Comparison of ENCODE assay signal across 20 cellular contexts in the genomic region with DNA sequence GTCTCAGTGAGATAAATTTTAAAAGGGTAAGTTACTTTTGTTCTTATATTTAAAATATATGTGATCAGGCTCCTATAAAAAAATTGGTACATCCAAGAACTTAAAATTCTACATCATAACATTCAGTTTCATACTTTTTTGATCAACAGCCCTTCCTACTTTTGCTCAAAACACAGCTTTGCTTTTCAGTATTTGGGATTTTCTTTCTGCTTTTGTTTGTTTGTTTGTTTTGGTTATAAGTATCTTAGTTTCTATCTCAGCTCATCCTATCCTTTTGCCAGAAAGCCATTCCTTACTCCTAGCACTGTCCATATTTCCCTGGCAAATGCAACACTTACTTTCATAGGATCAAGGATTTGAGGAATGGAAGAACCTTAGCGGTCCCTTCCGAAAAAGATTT. TPM values are rescaled to one million over a fixed set of nuclear protein-coding genes. Genes with fewer than 3 reads are reported as not detected.
DNase-seq lines count a peak whose midpoint lies in the region; ATAC-seq, FAIRE-seq and TF ChIP-seq lines count a peak whose summit lies in the region.
"Had no signal": no experiment of that assay in that cellular context is flagged by ENCODE, and none has a peak within 500 bp of the region (broad histone marks: within the 10 kb centered on the region; RNA-seq: fewer than 3 reads in every experiment).

No MANE protein-coding gene starts in this region.

- H3K36me3 ChIP-seq in PC-9 (ENCODE audit: low read depth) (peaks cover 31% of the 10 kb centered on the region), sigmoid colon (no peaks in the 10 kb centered on the region)

- H3K4me2 ChIP-seq in A549 (peak overlapping the region; percentile 89), PC-9 (peak overlapping the region; percentile 96; the same call in 1 of the 2 replicates)

- TF ChIP-seq CTCF in A549 (IDR thresholded peaks at IDR 0.05) (no peak), PC-9 (conservative IDR thresholded peaks at IDR 0.05) (no peak), chondrocyte (IDR thresholded peaks at IDR 0.05) (no peak), sigmoid colon (IDR thresholded peaks at IDR 0.05) (no peak)

- H3K36me3 Mint-ChIP-seq in chondrocyte (ENCODE audit: low read depth) = peaks cover 3% of the 10 kb centered on the region

- no TSS peak for BruUV-seq in PC-9 (replicated peaks; lab: Mats Ljungman, UMichigan)

- peaks cover 47% of the 10 kb centered on the region for H3K79me2 ChIP-seq in PC-9 (ENCODE audit: low read depth)

- no peak for TF ChIP-seq EP300 in A549 (IDR thresholded peaks at IDR 0.05)
- TF ChIP-seq EP300 in sigmoid colon (IDR thresholded peaks at IDR 0.05) = no peak

- peaks cover 6% of the 10 kb centered on the region for H3F3A ChIP-seq in PC-9 (ENCODE audit: insufficient read depth, low read depth)

- POLR2A ChIA-PET in A549 (lab: Yijun Ruan, JAX) = interaction anchor here (0.8 to 11.0 kb wide), 13 partner anchors 10 to 1084 kb away, joined by 3 to 156 read pairs (median 4); no protein-coding TSS in a partner anchor
- POLR2A ChIA-PET in PC-9 (lab: Charles Lee; ENCODE audit: unreplicated experiment) = interaction anchor here (0.7 kb wide), 1 partner anchor 631 kb away, joined by 4 read pairs; no protein-coding TSS in a partner anchor

- intact Hi-C loops in PC-9 (cut with micrococcal nuclease; ENCODE audit: unreplicated experiment) (loop anchor here (5.0 kb wide), 2 partner anchors 807 to 1082 kb away; partner anchors contain the start of genes SCAF11 and SLC38A1), sigmoid colon (cut with DNase I) (no loop called here)

- ATAC-seq in A549 = peak in 1 of 2 experiments; percentile 0; a peak in 2 of 6 replicates
- no peak for ATAC-seq in HG03460 (IDR thresholded peaks at IDR 0.05; ENCODE audit: unreplicated experiment)
- no peak for ATAC-seq in stimulated activated naive CD8-positive, alpha-beta T cell treated with anti-CD3 and anti-CD28 coated beads, Interleukin-15, amount 100 ng/mL, for 72 hours
- ATAC-seq: GM12878, HCT116 had no signal

- no peak overlapping the region for H3K4me3 Mint-ChIP-seq in chondrocyte (ENCODE audit: unreplicated experiment)
- no peak overlapping the region for H3K4me3 Mint-ChIP-seq in stimulated activated naive CD8-positive, alpha-beta T cell treated with anti-CD3 and anti-CD28 coated beads, Interleukin-15, amount 100 ng/mL, for 72 hours
- H3K4me3 Mint-ChIP-seq: CD4-positive, alpha-beta memory T cell; H9 had no signal

- H3K27me3 ChIP-seq in PC-9 (ENCODE audit: insufficient read depth, low read depth) = no peaks in the 10 kb centered on the region
- no peaks in the 10 kb centered on the region for H3K27me3 ChIP-seq in sigmoid colon

- no peaks in the 10 kb centered on the region for H3K9me3 ChIP-seq in A549
- peaks cover 3% of the 10 kb centered on the region; the same call in 1 of the 2 replicates for H3K9me3 ChIP-seq in PC-9 (ENCODE audit: insufficient read depth, low read depth)
- H3K9me3 ChIP-seq in sigmoid colon = no peaks in the 10 kb centered on the region

- no peaks in the 10 kb centered on the region for H3K9me2 ChIP-seq in PC-9 (ENCODE audit: insufficient read depth)

- H4K20me1 ChIP-seq in PC-9 (ENCODE audit: insufficient read depth) = no peaks in the 10 kb centered on the region

- H3K27ac Mint-ChIP-seq in chondrocyte (ENCODE audit: unreplicated experiment) = peak overlapping the region; percentile 34
- no peak overlapping the region for H3K27ac Mint-ChIP-seq in stimulated activated naive CD8-positive, alpha-beta T cell treated with anti-CD3 and anti-CD28 coated beads, Interleukin-15, amount 100 ng/mL, for 72 hours
- H3K27ac Mint-ChIP-seq: H9 had no signal

- FAIRE-seq in A549 (lab: Jason Lieb, UNC) = no peak
- FAIRE-seq: GM12878, GM19239 had no signal

- no peak for DNase-seq in A549 (ENCODE audit: low read depth in 1 of 2, low spot score in 1 of 2)
- DNase-seq in PC-9 = no peak
- no peak for DNase-seq in chondrocyte (ENCODE audit: low spot score)
- DNase-seq in sigmoid colon = no peak
- no peak for DNase-seq in stimulated activated naive CD8-positive, alpha-beta T cell treated with anti-CD3 and anti-CD28 coated beads, Interleukin-15, amount 100 ng/mL, for 72 hours
- DNase-seq in OCI-M2 (lab: John Stamatoyannopoulos, UW; ENCODE audit: unreplicated experiment) = no peak
- DNase-seq: 8988T; C1 segment of cervical spinal cord; CD4-positive, alpha-beta memory T cell; COR-L47; DMS153; DMS79; EL; GDM1; GM23248; H9 had no signal

- H3K27ac ChIP-seq in A549 = peak overlapping the region; percentile 88 to 97
- no peak overlapping the region for H3K27ac ChIP-seq in PC-9
- H3K27ac ChIP-seq in sigmoid colon = peak overlapping the region in 3 of 4 donors; percentile 96 to 99 (median 97)
- H3K27ac ChIP-seq: GM23248 had no signal

- TF ChIP-seq POLR2A in A549 (IDR thresholded peaks at IDR 0.05; ENCODE audit: low read length) = no peak
- no peak for TF ChIP-seq POLR2A in sigmoid colon (IDR thresholded peaks at IDR 0.05)

- H2AFZ ChIP-seq in PC-9 = no peak overlapping the region
- H2AFZ ChIP-seq: GM23248 had no signal

- H3K27me3 Mint-ChIP-seq in chondrocyte (ENCODE audit: low read depth) = no peaks in the 10 kb centered on the region
- no peaks in the 10 kb centered on the region for H3K27me3 Mint-ChIP-seq in stimulated activated naive CD8-positive, alpha-beta T cell treated with anti-CD3 and anti-CD28 coated beads, Interleukin-15, amount 100 ng/mL, for 72 hours
- H3K27me3 Mint-ChIP-seq: CD4-positive, alpha-beta memory T cell had no signal

- H3K4me1 ChIP-seq in A549 (peaks cover 58% of the 10 kb centered on the region), PC-9 (replicated peaks; ENCODE audit: insufficient read depth) (peaks cover 18% of the 10 kb centered on the region; the same call in 1 of the 2 replicates), sigmoid colon (peaks cover 0 to 36% (median 16%) of the 10 kb centered on the region in 4 donors)

- TF ChIP-seq RAD21 in A549 (conservative IDR thresholded peaks at IDR 0.05 in 1 of 2, IDR thresholded peaks at IDR 0.05 in 1 of 2) = no peak

- 58% methylated on average over 2 of the region's 2 CpGs for WGBS in A549 (ENCODE audit: missing lambda C conversion rate)
- 97% methylated on average over 2 of the region's 2 CpGs for WGBS in sigmoid colon, 2 donors

- CTCF ChIA-PET in A549 (lab: Yijun Ruan, JAX) (interaction anchor here (2.0 to 2.7 kb wide), 2 partner anchors 43 to 198 kb away, joined by 4 to 11 read pairs; no protein-coding TSS in a partner anchor), PC-9 (lab: Charles Lee) (no interaction called here)

- no peaks in the 10 kb centered on the region for H3K9me3 Mint-ChIP-seq in chondrocyte (ENCODE audit: low read depth)
- H3K9me3 Mint-ChIP-seq in stimulated activated naive CD8-positive, alpha-beta T cell treated with anti-CD3 and anti-CD28 coated beads, Interleukin-15, amount 100 ng/mL, for 72 hours = no peaks in the 10 kb centered on the region
- H3K9me3 Mint-ChIP-seq: CD4-positive, alpha-beta memory T cell; H9 had no signal

- H3K4me1 Mint-ChIP-seq in chondrocyte (ENCODE audit: low read depth) = peaks cover 70% of the 10 kb centered on the region
- peaks cover 37% of the 10 kb centered on the region for H3K4me1 Mint-ChIP-seq in stimulated activated naive CD8-positive, alpha-beta T cell treated with anti-CD3 and anti-CD28 coated beads, Interleukin-15, amount 100 ng/mL, for 72 hours

- H3K4me3 ChIP-seq in A549 (peak overlapping the region; percentile 74), PC-9 (no peak overlapping the region), sigmoid colon (no peak overlapping the region)
- H3K4me3 ChIP-seq: GM12878, GM23248 had no signal

TF ChIP-seq in A549, 52 proteins besides CTCF, POLR2A, EP300 and RAD21:
- TF ChIP-seq FOSB (CRISPR knock-in tag; IDR thresholded peaks at IDR 0.05) (peak; percentile 73; the same call in 1 of the 2 replicates), POLR2AphosphoS2 (conservative IDR thresholded peaks at IDR 0.05; ENCODE audit: low read length) (no peak), RARB (CRISPR knock-in tag; IDR thresholded peaks at IDR 0.05) (peak; percentile 67), CHD2 (IDR thresholded peaks at IDR 0.05; ENCODE audit: low read length, partially characterized antibody) (peak; percentile 5), NR3C1 (IDR thresholded peaks at IDR 0.05) (no peak), FOSL2 (IDR thresholded peaks at IDR 0.05) (no peak), FOSL2 (CRISPR knock-in tag; IDR thresholded peaks at IDR 0.05) (no peak; the same call in 1 of the 2 replicates)
- TF ChIP-seq, protein P1, sequence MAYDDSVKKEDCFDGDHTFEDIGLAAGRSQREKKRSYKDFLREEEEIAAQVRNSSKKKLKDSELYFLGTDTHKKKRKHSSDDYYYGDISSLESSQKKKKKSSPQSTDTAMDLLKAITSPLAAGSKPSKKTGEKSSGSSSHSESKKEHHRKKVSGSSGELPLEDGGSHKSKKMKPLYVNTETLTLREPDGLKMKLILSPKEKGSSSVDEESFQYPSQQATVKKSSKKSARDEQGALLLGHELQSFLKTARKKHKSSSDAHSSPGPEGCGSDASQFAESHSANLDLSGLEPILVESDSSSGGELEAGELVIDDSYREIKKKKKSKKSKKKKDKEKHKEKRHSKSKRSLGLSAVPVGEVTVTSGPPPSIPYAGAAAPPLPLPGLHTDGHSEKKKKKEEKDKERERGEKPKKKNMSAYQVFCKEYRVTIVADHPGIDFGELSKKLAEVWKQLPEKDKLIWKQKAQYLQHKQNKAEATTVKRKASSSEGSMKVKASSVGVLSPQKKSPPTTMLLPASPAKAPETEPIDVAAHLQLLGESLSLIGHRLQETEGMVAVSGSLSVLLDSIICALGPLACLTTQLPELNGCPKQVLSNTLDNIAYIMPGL (CRISPR knock-in tag; IDR thresholded peaks at IDR 0.05; ENCODE audit: borderline replicate concordance) = peak; percentile 44; the same call in 1 of the 2 replicates

RNA-seq across cellular contexts. Expression of gene PCED1B, which starts 4.7 kb away (rescaled TPM):
- 74.6 and 92.2 TPM in 2 replicates for polyA plus RNA-seq in A549 (2011; rRNA removed)
- polyA plus RNA-seq in A549 (2012; cell fraction: cytosol; rRNA removed) = 104 and 133 TPM in 2 replicates
- polyA plus RNA-seq in A549 (2012; cell fraction: nucleus; rRNA removed) = 247 TPM in 2 replicates
- polyA plus RNA-seq in A549 (2017; fragmentation: RNase III; extraction: RNeasy Plus Mini Kit Qiagen cat#74134 plus additional on column Dnase treatment) = 92.7 to 122 TPM (median 108 TPM) in 3 replicates
- polyA minus RNA-seq in A549 (2011; rRNA and poly(A)+ RNA removed) = 75.0 and 84.8 TPM in 2 replicates
- 10.9 and 11.2 TPM in 2 replicates for total RNA-seq in PC-9 (2021)
- total RNA-seq in chondrocyte = 2.3 to 3.8 TPM (median 3.0 TPM) in 3 replicates
- 10 to 100 TPM in 1 of 4 donors, 1 to 10 TPM in 3; 3.0 to 11.9 (median 7.3) TPM for total RNA-seq in sigmoid colon
- 1 to 10 TPM; 1.2 to 5.8 (median 1.8) TPM for polyA plus RNA-seq in sigmoid colon

RNA-seq across cellular contexts. Expression of gene AMIGO2, which starts 5.0 kb away (rescaled TPM):
- polyA plus RNA-seq in A549 (2011; rRNA removed) = 636 and 690 TPM in 2 replicates
- 131 and 181 TPM in 2 replicates for polyA plus RNA-seq in A549 (2012; cell fraction: cytosol; rRNA removed)
- 104 and 164 TPM in 2 replicates for polyA plus RNA-seq in A549 (2012; cell fraction: nucleus; rRNA removed)
- polyA plus RNA-seq in A549 (2017; fragmentation: RNase III; extraction: RNeasy Plus Mini Kit Qiagen cat#74134 plus additional on column Dnase treatment) = 196 to 288 TPM (median 273 TPM) in 3 replicates
- polyA minus RNA-seq in A549 (2011; rRNA and poly(A)+ RNA removed) = 293 and 311 TPM in 2 replicates
- 41.9 and 46.3 TPM in 2 replicates for total RNA-seq in PC-9 (2021)
- 86.7 to 153 TPM (median 153 TPM) in 3 replicates for total RNA-seq in chondrocyte
- 10 to 100 TPM; 33.2 to 68.1 (median 60.5) TPM for total RNA-seq in sigmoid colon
- 1 to 10 TPM in 2 of 3 donors, under 1 TPM in 1; 0.46 to 5.3 (median 2.4) TPM for polyA plus RNA-seq in sigmoid colon
